9 cellular contexts compared by ENCODE assay signal in the genomic region with DNA sequence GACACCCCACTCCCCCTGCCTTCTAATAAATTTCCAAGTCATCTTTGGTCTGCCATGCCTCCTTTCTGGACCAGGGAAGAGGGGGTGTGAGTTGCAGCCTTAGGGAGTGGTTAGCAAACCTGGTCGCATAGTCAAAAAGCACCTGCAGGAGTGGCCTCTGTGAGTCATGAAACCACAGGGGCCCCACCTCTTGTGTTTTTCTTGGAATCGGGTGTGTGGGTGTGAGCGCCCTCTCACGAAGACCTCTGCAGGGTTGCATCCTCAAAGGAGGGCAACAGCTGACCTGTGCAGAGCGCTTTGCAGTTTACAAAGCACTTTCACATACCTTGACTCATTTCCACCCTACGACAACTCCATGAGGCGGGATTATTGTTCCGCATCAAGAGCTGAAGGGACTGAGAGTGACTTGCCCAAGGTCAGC. TPM values are rescaled to one million over a fixed set of nuclear protein-coding genes. Genes with fewer than 3 reads are reported as not detected.
DNase-seq lines count a peak whose midpoint lies in the region; ATAC-seq lines count a peak whose summit lies in the region.
"Had no signal": no experiment of that assay in that cellular context is flagged by ENCODE, and none has a peak within 500 bp of the region (broad histone marks: within the 10 kb centered on the region; RNA-seq: fewer than 3 reads in every experiment).

No MANE protein-coding gene starts in this region.

- H3K79me2 ChIP-seq in trophoblast cell (ENCODE audit: control insufficient read depth, insufficient read depth, low read length, poor library complexity) = no peaks in the 10 kb centered on the region

- H3K4me2 ChIP-seq in trophoblast cell (ENCODE audit: low read length) = no peak overlapping the region

- H3K9ac ChIP-seq in trophoblast cell (ENCODE audit: low read length) = no peak overlapping the region

- H3K27ac ChIP-seq in trophoblast cell (ENCODE audit: low read depth, low read length) = no peak overlapping the region
- H3K27ac ChIP-seq: neutrophil had no signal

- no peak overlapping the region for H3K4ac ChIP-seq in trophoblast cell (ENCODE audit: low read depth, low read length)

- peaks cover 8 to 28% of the 10 kb centered on the region in 2 donors for H3K27me3 Mint-ChIP-seq in natural killer cell treated with Interleukin-12 subunit alpha and Interleukin-12 subunit beta and Interleukin-15 and Interleukin-18, amount 100 ng/mL, for 72 hours

- DNase-seq in Daoy (ENCODE audit: low read depth) (peak; percentile 87), hepatic stellate cell (ENCODE audit: low spot score) (no peak), NOMO-1 treated with DMSO at 0.1 percent for 48 hours (lab: John Stamatoyannopoulos, UW; ENCODE audit: unreplicated experiment) (no peak), trophoblast cell (no peak)
- DNase-seq in activated CD8-positive, alpha-beta memory T cell treated with anti-CD3 and anti-CD28 coated beads, Interleukin-2, amount 50 U/mL, for 4 hours = peak; percentile 74
- DNase-seq in natural killer cell treated with Interleukin-12 subunit alpha and Interleukin-12 subunit beta and Interleukin-15 and Interleukin-18, amount 100 ng/mL, for 72 hours (ENCODE audit: low spot score) = peak; percentile 85

- H3K4me3 ChIP-seq in trophoblast cell (ENCODE audit: low read depth, low read length) = no peak overlapping the region

- peaks cover 28 to 45% of the 10 kb centered on the region in 2 donors for H3K4me1 Mint-ChIP-seq in natural killer cell treated with Interleukin-12 subunit alpha and Interleukin-12 subunit beta and Interleukin-15 and Interleukin-18, amount 100 ng/mL, for 72 hours (ENCODE audit: low read depth in 2 of 2)

- H3K27ac Mint-ChIP-seq in natural killer cell treated with Interleukin-12 subunit alpha and Interleukin-12 subunit beta and Interleukin-15 and Interleukin-18, amount 100 ng/mL, for 72 hours = peak overlapping the region; percentile 39 to 99

- H3K23ac ChIP-seq in trophoblast cell (ENCODE audit: low read length) = no peak overlapping the region

- no CpG with 5 or more reads among the region's 8 CpGs for WGBS in trophoblast cell (ENCODE audit: extremely low coverage, insufficient coverage, insufficient read length)

- no peak overlapping the region for H2BK5ac ChIP-seq in trophoblast cell (ENCODE audit: low read depth, low read length, poor library complexity)

- ATAC-seq in HG03108 (IDR thresholded peaks at IDR 0.05; ENCODE audit: unreplicated experiment) (peak; percentile 66), HG02571 (IDR thresholded peaks at IDR 0.05; ENCODE audit: unreplicated experiment) (no peak)
- ATAC-seq in natural killer cell treated with Interleukin-12 subunit alpha and Interleukin-12 subunit beta and Interleukin-15 and Interleukin-18, amount 100 ng/mL, for 72 hours = peak; percentile 92 to 95

- H3K9me3 Mint-ChIP-seq in natural killer cell treated with Interleukin-12 subunit alpha and Interleukin-12 subunit beta and Interleukin-15 and Interleukin-18, amount 100 ng/mL, for 72 hours = no peaks in the 10 kb centered on the region

- no peaks in the 10 kb centered on the region for H3K4me1 ChIP-seq in trophoblast cell (ENCODE audit: control insufficient read depth in 1 of 2, insufficient read depth in 2 of 2, low read length in 2 of 2)

- H3K79me1 ChIP-seq in trophoblast cell (ENCODE audit: low read length) = no peaks in the 10 kb centered on the region

- H2BK120ac ChIP-seq in trophoblast cell (ENCODE audit: insufficient read depth, low read length, poor library complexity) = no peak overlapping the region

- no peak overlapping the region for H4K12ac ChIP-seq in trophoblast cell (ENCODE audit: low read depth, low read length)

- H3K14ac ChIP-seq in trophoblast cell (ENCODE audit: low read length) = no peak overlapping the region

- H4K91ac ChIP-seq in trophoblast cell (ENCODE audit: low read depth, low read length) = no peak overlapping the region

- no peak overlapping the region for H3K18ac ChIP-seq in trophoblast cell (ENCODE audit: low read length)

- no peak overlapping the region for H2BK12ac ChIP-seq in trophoblast cell (ENCODE audit: low read length)

- H3K36me3 Mint-ChIP-seq in natural killer cell treated with Interleukin-12 subunit alpha and Interleukin-12 subunit beta and Interleukin-15 and Interleukin-18, amount 100 ng/mL, for 72 hours = peaks cover 25% of the 10 kb centered on the region

- H2AFZ ChIP-seq in trophoblast cell (ENCODE audit: insufficient read depth, low read length, poor library complexity) = no peak overlapping the region

- no peaks in the 10 kb centered on the region for H3K36me3 ChIP-seq in trophoblast cell (ENCODE audit: control insufficient read depth in 1 of 2, insufficient read depth in 2 of 2, low read length in 2 of 2)
- H3K36me3 ChIP-seq: neutrophil had no signal

- no peak overlapping the region for H4K8ac ChIP-seq in trophoblast cell (ENCODE audit: low read depth, low read length)

- no peak overlapping the region for H2AK5ac ChIP-seq in trophoblast cell (ENCODE audit: low read length)

- no peaks in the 10 kb centered on the region for H3K9me3 ChIP-seq in trophoblast cell (ENCODE audit: insufficient read depth, low read depth, low read length)
- H3K9me3 ChIP-seq: neutrophil had no signal

- H3K4me3 Mint-ChIP-seq in natural killer cell treated with Interleukin-12 subunit alpha and Interleukin-12 subunit beta and Interleukin-15 and Interleukin-18, amount 100 ng/mL, for 72 hours = peak overlapping the region; percentile 88

- no peaks in the 10 kb centered on the region for H3K27me3 ChIP-seq in trophoblast cell (ENCODE audit: insufficient read depth, low read length)
- H3K27me3 ChIP-seq: neutrophil had no signal

RNA-seq across cellular contexts. Expression of a gene that starts 36.8 kb away (rescaled TPM):
- not detected in 2 replicates for total RNA-seq in Daoy (2014; rRNA removed; shearing (Covaris generic))
- not detected for total RNA-seq in natural killer cell treated with Interleukin-12 subunit alpha and Interleukin-12 subunit beta and Interleukin-15 and Interleukin-18, amount 100 ng/mL, for 72 hours
- polyA plus RNA-seq in trophoblast cell (2013) = not detected in 2 replicates

Comparison
In these comparisons a context has a peak if more than half of its experiments do, and no peak if none do; other contexts are left out.
1. DNase-seq: peak in Daoy (single experiment), activated CD8-positive, alpha-beta memory T cell treated with anti-CD3 and anti-CD28 coated beads, Interleukin-2, amount 50 U/mL, for 4 hours (single experiment) and natural killer cell treated with Interleukin-12 subunit alpha and Interleukin-12 subunit beta and Interleukin-15 and Interleukin-18, amount 100 ng/mL, for 72 hours (single experiment); none in hepatic stellate cell (single experiment), NOMO-1 treated with DMSO at 0.1 percent for 48 hours (single experiment) and trophoblast cell (0 of 2).